19 cellular contexts compared by ENCODE assay signal in genomic region chr1:29575277-29575676, GRCh38.
DNase-seq lines count a peak whose midpoint lies in the region; ATAC-seq, FAIRE-seq and TF ChIP-seq lines count a peak whose summit lies in the region.
"Had no signal": no experiment of that assay in that cellular context is flagged by ENCODE, and none has a peak within 500 bp of the region (broad histone marks: within the 10 kb centered on the region; RNA-seq: fewer than 3 reads in every experiment).

No MANE protein-coding gene starts in this region.

- H3F3A ChIP-seq in GM23338 (replicated peaks; ENCODE audit: low read depth), result no peaks in the 10 kb centered on the region

- peak; percentile 92 to 95 for ATAC-seq in gastrocnemius medialis
- no peak for ATAC-seq in GM23338
- ATAC-seq: CD8-positive, alpha-beta T cell; GM12878 had no signal

- H3K36me3 ChIP-seq in bronchial epithelial cell (ENCODE audit: control insufficient read depth, insufficient read depth, low read length) (no peaks in the 10 kb centered on the region), left ventricle myocardium inferior (no peaks in the 10 kb centered on the region), gastrocnemius medialis (no peaks in the 10 kb centered on the region), testis (ENCODE audit: low read depth, missing control alignments) (no peaks in the 10 kb centered on the region), GM23338 (ENCODE audit: insufficient read depth) (no peaks in the 10 kb centered on the region)
- H3K36me3 ChIP-seq: BLaER1, SJCRH30 had no signal

- no peaks in the 10 kb centered on the region for H3K9me3 Mint-ChIP-seq in GM23338
- H3K9me3 Mint-ChIP-seq: CD8-positive, alpha-beta T cell had no signal

- H3K4me1 Mint-ChIP-seq in GM23338, result peaks cover 11% of the 10 kb centered on the region; the same call in 2 of the 3 replicates

- no peak overlapping the region for H2AFZ ChIP-seq in GM23338

- in situ Hi-C loops in gastrocnemius medialis (cut with MboI; ENCODE audit: low sequenced_read_pairs in 4 of 4), result no loop called here

- no peaks in the 10 kb centered on the region for H3K27me3 ChIP-seq in bronchial epithelial cell (ENCODE audit: control insufficient read depth, insufficient read depth, low read length)
- peaks cover 25% of the 10 kb centered on the region for H3K27me3 ChIP-seq in left ventricle myocardium inferior (ENCODE audit: low read depth)
- no peaks in the 10 kb centered on the region for H3K27me3 ChIP-seq in gastrocnemius medialis
- no peaks in the 10 kb centered on the region for H3K27me3 ChIP-seq in testis
- no peaks in the 10 kb centered on the region for H3K27me3 ChIP-seq in GM23338 (ENCODE audit: insufficient read depth)
- H3K27me3 ChIP-seq: BLaER1, SJCRH30 had no signal

- 63 to 66% methylated on average over 6 of the region's 6 CpGs for WGBS in testis, 2 donors

- H3K27ac Mint-ChIP-seq in GM23338, result no peak overlapping the region
- H3K27ac Mint-ChIP-seq: CD8-positive, alpha-beta T cell had no signal

- peaks cover 9% of the 10 kb centered on the region for H3K27me3 Mint-ChIP-seq in GM23338 (ENCODE audit: insufficient read depth, low read depth, poor library complexity)

- no peaks in the 10 kb centered on the region for H3K36me3 Mint-ChIP-seq in GM23338 (ENCODE audit: low read depth)
- H3K36me3 Mint-ChIP-seq: CD8-positive, alpha-beta T cell had no signal

- peak; percentile 7 for DNase-seq in NCI-H2029 (lab: John Stamatoyannopoulos, UW)
- DNase-seq in bronchial epithelial cell (ENCODE audit: low read depth), result peak; percentile 65
- peak; percentile 49 for DNase-seq in left ventricle myocardium inferior
- peak; percentile 8 to 83 for DNase-seq in gastrocnemius medialis
- no peak for DNase-seq in testis
- no peak for DNase-seq in GM23338 (ENCODE audit: low spot score)
- no peak for DNase-seq in CD1c-positive myeloid dendritic cell (ENCODE audit: extremely low spot score)
- DNase-seq: Calu3; CD8-positive, alpha-beta T cell; HCEC 1CT; Kasumi-1; MM.1S; NCI-H1092 treated with DMSO at 0.1 percent for 48 hours; NCI-H774; OCI-M1; SJCRH30 had no signal

- H3K4me3 Mint-ChIP-seq in GM23338, result no peak overlapping the region
- H3K4me3 Mint-ChIP-seq: CD8-positive, alpha-beta T cell had no signal

- no peak overlapping the region for H3K4me2 ChIP-seq in GM23338
- H3K4me2 ChIP-seq: BLaER1 had no signal

- no peaks in the 10 kb centered on the region for H3K9me3 ChIP-seq in left ventricle myocardium inferior (replicated peaks)
- no peaks in the 10 kb centered on the region for H3K9me3 ChIP-seq in gastrocnemius medialis
- H3K9me3 ChIP-seq in testis, result no peaks in the 10 kb centered on the region
- H3K9me3 ChIP-seq: BLaER1, SJCRH30 had no signal

- FAIRE-seq in bronchial epithelial cell (lab: Jason Lieb, UNC), result peak; percentile 66
- FAIRE-seq: GM12878 had no signal

- no peaks in the 10 kb centered on the region for H3K9me2 ChIP-seq in GM23338 (ENCODE audit: insufficient read depth)

- intact Hi-C loops in left ventricle myocardium inferior (cut with micrococcal nuclease) (no loop called here), gastrocnemius medialis (cut with DNase I; ENCODE audit: low total_unique reads) (loop anchor here (10.0 kb wide), 1 partner anchor 950 kb away; no protein-coding TSS in a partner anchor), testis (cut with DNase I; ENCODE audit: low total_unique reads) (no loop called here)

- H3K27ac ChIP-seq in left ventricle myocardium inferior (replicated peaks), result peak overlapping the region; percentile 23
- H3K27ac ChIP-seq in gastrocnemius medialis, result peak overlapping the region in 2 of 4 donors; percentile 38 to 54
- no peak overlapping the region for H3K27ac ChIP-seq in testis
- H3K27ac ChIP-seq in GM23338 (ENCODE audit: low read depth), result no peak overlapping the region
- H3K27ac ChIP-seq: BLaER1, RWPE1, SJCRH30 had no signal

- TF ChIP-seq POLR2A in gastrocnemius medialis (IDR thresholded peaks at IDR 0.05), result no peak
- no peak for TF ChIP-seq POLR2A in testis (IDR thresholded peaks at IDR 0.05)

- H3K4me3 ChIP-seq in bronchial epithelial cell (ENCODE audit: low read depth, low read length) (no peak overlapping the region), left ventricle myocardium inferior (no peak overlapping the region), gastrocnemius medialis (no peak overlapping the region), testis (no peak overlapping the region), GM23338 (no peak overlapping the region)
- H3K4me3 ChIP-seq: BLaER1, GM12878, SJCRH30 had no signal

- peaks cover 8% of the 10 kb centered on the region for H3K4me1 ChIP-seq in left ventricle myocardium inferior
- peaks cover 0 to 2% of the 10 kb centered on the region in 2 donors for H3K4me1 ChIP-seq in gastrocnemius medialis
- no peaks in the 10 kb centered on the region for H3K4me1 ChIP-seq in testis
- no peaks in the 10 kb centered on the region for H3K4me1 ChIP-seq in GM23338 (ENCODE audit: insufficient read depth)
- H3K4me1 ChIP-seq: BLaER1 had no signal

- H4K20me1 ChIP-seq in GM23338 (replicated peaks; ENCODE audit: insufficient read depth), result no peaks in the 10 kb centered on the region
- H4K20me1 ChIP-seq: BLaER1 had no signal

- TF ChIP-seq CTCF in bronchial epithelial cell (IDR thresholded peaks at IDR 0.05; ENCODE audit: insufficient read depth, low read length, severe bottlenecking), result no peak
- TF ChIP-seq CTCF in left ventricle myocardium inferior (IDR thresholded peaks at IDR 0.05; ENCODE audit: borderline replicate concordance), result no peak
- TF ChIP-seq CTCF in gastrocnemius medialis (IDR thresholded peaks at IDR 0.05 in 4 of 5, conservative IDR thresholded peaks at IDR 0.05 in 1 of 5), result no peak
- no peak for TF ChIP-seq CTCF in testis (IDR thresholded peaks at IDR 0.05)
- TF ChIP-seq CTCF in GM23338 (conservative IDR thresholded peaks at IDR 0.05; ENCODE audit: low read depth in 2 of 2), result no peak

- no peaks in the 10 kb centered on the region for H3K79me2 ChIP-seq in GM23338 (replicated peaks; ENCODE audit: insufficient read depth)

TF ChIP-seq in GM23338, 12 proteins besides CTCF, POLR2A, EP300 and RAD21 (continues in another document):
- TF ChIP-seq REST (IDR thresholded peaks at IDR 0.05; ENCODE audit: unreplicated experiment) (no peak), STAT1 (IDR thresholded peaks at IDR 0.05; ENCODE audit: unreplicated experiment) (no peak), JUNB (IDR thresholded peaks at IDR 0.05; ENCODE audit: unreplicated experiment) (no peak), NANOG (IDR thresholded peaks at IDR 0.05; ENCODE audit: borderline replicate concordance) (no peak)

Comparison
In these comparisons a context has a peak if more than half of its experiments do, and no peak if none do; other contexts are left out.
1. DNase-seq: peak in NCI-H2029 (single experiment), bronchial epithelial cell (single experiment), left ventricle myocardium inferior (single experiment) and gastrocnemius medialis (2 of 2); none in testis (single experiment), GM23338 (single experiment) and CD1c-positive myeloid dendritic cell (single experiment).